Comparison of ENCODE assay signal across 8 cellular contexts in the genomic region with DNA sequence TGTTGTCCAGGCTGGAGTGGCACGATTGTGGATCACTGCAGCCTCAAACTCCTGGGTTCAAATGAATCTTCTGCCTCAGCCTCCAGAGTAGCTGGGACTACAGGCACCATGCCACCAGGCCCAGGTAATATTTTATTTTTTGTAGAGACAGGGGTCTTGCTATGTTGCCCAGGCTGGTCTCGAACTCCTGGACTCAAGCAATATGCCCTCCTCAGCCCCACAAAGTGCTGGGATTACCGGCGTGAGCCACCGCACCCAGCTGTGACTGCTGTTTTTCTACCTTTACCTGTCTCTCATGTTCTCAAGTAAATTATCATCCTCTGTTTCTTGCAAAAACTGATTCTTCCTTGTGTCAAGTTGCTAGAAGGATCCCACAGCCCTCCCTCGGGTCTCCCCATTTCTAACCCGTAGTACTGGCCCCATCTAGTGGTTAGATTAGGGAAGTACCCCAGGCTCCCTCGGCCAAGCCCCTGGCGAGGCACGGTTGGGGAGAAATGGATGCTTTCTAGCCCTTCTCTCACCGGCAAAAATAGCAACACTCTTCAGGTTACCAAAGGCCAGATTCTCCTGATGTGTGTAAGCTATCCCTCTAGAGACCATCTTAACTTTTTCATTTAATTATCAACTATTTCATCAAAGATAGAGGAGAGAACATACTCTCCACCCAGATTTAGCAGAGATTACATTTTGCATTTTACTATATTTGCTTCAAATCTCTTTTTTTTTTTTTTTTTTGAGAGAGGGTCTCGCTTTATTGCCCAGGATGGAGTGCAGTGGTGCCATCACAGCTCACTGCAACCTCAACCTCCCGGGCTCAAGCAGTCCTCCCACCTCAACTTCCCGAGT. TPM values are rescaled to one million over a fixed set of nuclear protein-coding genes. Genes with fewer than 3 reads are reported as not detected.
DNase-seq lines count a peak whose midpoint lies in the region; ATAC-seq and TF ChIP-seq lines count a peak whose summit lies in the region.

No MANE protein-coding gene starts in this region.

- no peaks in the 10 kb centered on the region for H3K27me3 Mint-ChIP-seq in activated CD4-positive, alpha-beta memory T cell treated with anti-CD3 and anti-CD28 coated beads for 36 hours
- H3K27me3 Mint-ChIP-seq in memory B cell = peaks cover 11% of the 10 kb centered on the region

- no peak overlapping the region for H3K4me3 Mint-ChIP-seq in activated CD4-positive, alpha-beta memory T cell treated with anti-CD3 and anti-CD28 coated beads for 36 hours
- no peak overlapping the region for H3K4me3 Mint-ChIP-seq in memory B cell

- POLR2A ChIA-PET in HEK293 (lab: Yijun Ruan, JAX) = interaction anchor here (0.6 kb wide), 2 partner anchors 10 to 159 kb away, joined by 3 to 4 read pairs; no protein-coding TSS in a partner anchor
- POLR2A ChIA-PET in activated CD4-positive, alpha-beta memory T cell treated with anti-CD3 and anti-CD28 coated beads for 36 hours (lab: Charles Lee) = no interaction called here

- no peak overlapping the region for H3K27ac Mint-ChIP-seq in activated CD4-positive, alpha-beta memory T cell treated with anti-CD3 and anti-CD28 coated beads for 36 hours
- no peak overlapping the region for H3K27ac Mint-ChIP-seq in memory B cell

- peak in 12 of 14 donors; percentile 3 to 48 (median 32) for DNase-seq in C1 segment of cervical spinal cord (lab: John Stamatoyannopoulos, UW)
- DNase-seq in NCI-H748 treated with DMSO at 0.1 percent for 48 hours (lab: John Stamatoyannopoulos, UW) = peak; percentile 50
- DNase-seq in activated CD4-positive, alpha-beta memory T cell treated with anti-CD3 and anti-CD28 coated beads for 36 hours = peak; percentile 80
- DNase-seq in effector CD8-positive, alpha-beta T cell (lab: John Stamatoyannopoulos, UW) = peak; percentile 58
- DNase-seq in memory B cell (ENCODE audit: low spot score in 2 of 2) = peak; percentile 77
- peak; percentile 16 to 48 for DNase-seq in stimulated activated CD8-positive, alpha-beta memory T cell treated with anti-CD3 and anti-CD28 coated beads, Interleukin-15, amount 100 ng/mL, for 4 hours (ENCODE audit: low read depth in 2 of 2)

- no peaks in the 10 kb centered on the region for H3K4me1 ChIP-seq in HEK293 (ENCODE audit: control insufficient read depth, insufficient read depth, low read length)

- H3K36me3 Mint-ChIP-seq in activated CD4-positive, alpha-beta memory T cell treated with anti-CD3 and anti-CD28 coated beads for 36 hours = no peaks in the 10 kb centered on the region
- no peaks in the 10 kb centered on the region for H3K36me3 Mint-ChIP-seq in memory B cell

- no peaks in the 10 kb centered on the region for H3K4me1 Mint-ChIP-seq in activated CD4-positive, alpha-beta memory T cell treated with anti-CD3 and anti-CD28 coated beads for 36 hours (ENCODE audit: low read depth)
- peaks cover 4% of the 10 kb centered on the region for H3K4me1 Mint-ChIP-seq in memory B cell

- H3K4me3 ChIP-seq in HEK293 (ENCODE audit: low read depth, low read length) = no peak overlapping the region

- no peaks in the 10 kb centered on the region for H3K36me3 ChIP-seq in HEK293 (ENCODE audit: control insufficient read depth in 2 of 2, insufficient read depth in 1 of 2, low read length in 2 of 2)

- H3K27ac ChIP-seq in HEK293 (ENCODE audit: extremely low read depth, low read depth, low read length) = no peak overlapping the region

- TF ChIP-seq CTCF in HEK293 (tag by site-specific recombination; IDR thresholded peaks at IDR 0.05) = peak; percentile 74

- no peaks in the 10 kb centered on the region for H3K9me3 ChIP-seq in HEK293 (ENCODE audit: control insufficient read depth, insufficient read depth, low read depth, low read length)

- CTCF ChIA-PET in HEK293 (lab: Yijun Ruan, JAX) = interaction anchor here (0.5 to 12.1 kb wide), 41 partner anchors 8 to 1047 kb away, joined by 3 to 253 read pairs (median 5); a partner anchor contains a TSS
- CTCF ChIA-PET in activated CD4-positive, alpha-beta memory T cell treated with anti-CD3 and anti-CD28 coated beads for 36 hours (lab: Charles Lee) = interaction anchor here (0.6 to 8.0 kb wide), 21 partner anchors 8 to 652 kb away, joined by 3 to 85 read pairs (median 4); a partner anchor contains a TSS

- ATAC-seq in memory B cell (ENCODE audit: low read depth) = peak; percentile 99
- ATAC-seq in HG03135 (IDR thresholded peaks at IDR 0.05; ENCODE audit: unreplicated experiment) = no peak

- no peaks in the 10 kb centered on the region for H3K9me3 Mint-ChIP-seq in activated CD4-positive, alpha-beta memory T cell treated with anti-CD3 and anti-CD28 coated beads for 36 hours
- no peaks in the 10 kb centered on the region for H3K9me3 Mint-ChIP-seq in memory B cell

- intact Hi-C loops in activated CD4-positive, alpha-beta memory T cell treated with anti-CD3 and anti-CD28 coated beads for 36 hours (cut with micrococcal nuclease) = loop anchor here (1.0 to 5.0 kb wide), 4 partner anchors 46 to 646 kb away; a partner anchor contains a TSS

TF ChIP-seq in HEK293, 187 proteins besides CTCF, POLR2A, EP300 and RAD21:
- TF ChIP-seq ZNF2 (tag by site-specific recombination; IDR thresholded peaks at IDR 0.05) (0 out of 2 replicates have a peak, but pooled peaks have one; percentile 27), ZNF654 (tag by site-specific recombination; IDR thresholded peaks at IDR 0.05; ENCODE audit: low read depth) (peak; percentile 97), ZNF121 (tag by site-specific recombination; IDR thresholded peaks at IDR 0.05) (peak; percentile 100), ZNF114 (tag by site-specific recombination; IDR thresholded peaks at IDR 0.05) (no peak), ZBTB17 (tag by site-specific recombination; IDR thresholded peaks at IDR 0.05) (peak; percentile 43; the same call in 1 of the 2 replicates), REPIN1 (tag by site-specific recombination; IDR thresholded peaks at IDR 0.05; ENCODE audit: low read depth) (no peak), SP7 (tag by site-specific recombination; IDR thresholded peaks at IDR 0.05) (no peak), ZNF660 (tag by site-specific recombination; IDR thresholded peaks at IDR 0.05) (peak; percentile 67; the same call in 1 of the 2 replicates), ZSCAN30 (tag by site-specific recombination; IDR thresholded peaks at IDR 0.05) (peak; percentile 33; the same call in 1 of the 2 replicates), GLIS1 (tag by site-specific recombination; IDR thresholded peaks at IDR 0.05) (0 out of 2 replicates have a peak, but pooled peaks have one; percentile 22), ZNF311 (tag by site-specific recombination; IDR thresholded peaks at IDR 0.05; ENCODE audit: borderline replicate concordance) (no peak)
- TF ChIP-seq, protein P1, sequence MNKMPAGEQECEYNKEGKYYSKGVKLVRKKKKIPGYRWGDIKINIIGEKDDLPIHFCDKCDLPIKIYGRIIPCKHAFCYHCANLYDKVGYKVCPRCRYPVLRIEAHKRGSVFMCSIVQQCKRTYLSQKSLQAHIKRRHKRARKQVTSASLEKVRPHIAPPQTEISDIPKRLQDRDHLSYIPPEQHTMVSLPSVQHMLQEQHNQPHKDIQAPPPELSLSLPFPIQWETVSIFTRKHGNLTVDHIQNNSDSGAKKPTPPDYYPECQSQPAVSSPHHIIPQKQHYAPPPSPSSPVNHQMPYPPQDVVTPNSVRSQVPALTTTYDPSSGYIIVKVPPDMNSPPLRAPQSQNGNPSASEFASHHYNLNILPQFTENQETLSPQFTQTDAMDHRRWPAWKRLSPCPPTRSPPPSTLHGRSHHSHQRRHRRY (tag by site-specific recombination; IDR thresholded peaks at IDR 0.05) = no peak
- TF ChIP-seq, protein P2, sequence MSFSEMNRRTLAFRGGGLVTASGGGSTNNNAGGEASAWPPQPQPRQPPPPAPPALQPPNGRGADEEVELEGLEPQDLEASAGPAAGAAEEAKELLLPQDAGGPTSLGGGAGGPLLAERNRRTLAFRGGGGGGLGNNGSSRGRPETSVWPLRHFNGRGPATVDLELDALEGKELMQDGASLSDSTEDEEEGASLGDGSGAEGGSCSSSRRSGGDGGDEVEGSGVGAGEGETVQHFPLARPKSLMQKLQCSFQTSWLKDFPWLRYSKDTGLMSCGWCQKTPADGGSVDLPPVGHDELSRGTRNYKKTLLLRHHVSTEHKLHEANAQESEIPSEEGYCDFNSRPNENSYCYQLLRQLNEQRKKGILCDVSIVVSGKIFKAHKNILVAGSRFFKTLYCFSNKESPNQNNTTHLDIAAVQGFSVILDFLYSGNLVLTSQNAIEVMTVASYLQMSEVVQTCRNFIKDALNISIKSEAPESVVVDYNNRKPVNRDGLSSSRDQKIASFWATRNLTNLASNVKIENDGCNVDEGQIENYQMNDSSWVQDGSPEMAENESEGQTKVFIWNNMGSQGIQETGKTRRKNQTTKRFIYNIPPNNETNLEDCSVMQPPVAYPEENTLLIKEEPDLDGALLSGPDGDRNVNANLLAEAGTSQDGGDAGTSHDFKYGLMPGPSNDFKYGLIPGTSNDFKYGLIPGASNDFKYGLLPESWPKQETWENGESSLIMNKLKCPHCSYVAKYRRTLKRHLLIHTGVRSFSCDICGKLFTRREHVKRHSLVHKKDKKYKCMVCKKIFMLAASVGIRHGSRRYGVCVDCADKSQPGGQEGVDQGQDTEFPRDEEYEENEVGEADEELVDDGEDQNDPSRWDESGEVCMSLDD (tag by site-specific recombination; IDR thresholded peaks at IDR 0.05) = 0 out of 2 replicates have a peak, but pooled peaks have one; percentile 45
- TF ChIP-seq, protein P3, sequence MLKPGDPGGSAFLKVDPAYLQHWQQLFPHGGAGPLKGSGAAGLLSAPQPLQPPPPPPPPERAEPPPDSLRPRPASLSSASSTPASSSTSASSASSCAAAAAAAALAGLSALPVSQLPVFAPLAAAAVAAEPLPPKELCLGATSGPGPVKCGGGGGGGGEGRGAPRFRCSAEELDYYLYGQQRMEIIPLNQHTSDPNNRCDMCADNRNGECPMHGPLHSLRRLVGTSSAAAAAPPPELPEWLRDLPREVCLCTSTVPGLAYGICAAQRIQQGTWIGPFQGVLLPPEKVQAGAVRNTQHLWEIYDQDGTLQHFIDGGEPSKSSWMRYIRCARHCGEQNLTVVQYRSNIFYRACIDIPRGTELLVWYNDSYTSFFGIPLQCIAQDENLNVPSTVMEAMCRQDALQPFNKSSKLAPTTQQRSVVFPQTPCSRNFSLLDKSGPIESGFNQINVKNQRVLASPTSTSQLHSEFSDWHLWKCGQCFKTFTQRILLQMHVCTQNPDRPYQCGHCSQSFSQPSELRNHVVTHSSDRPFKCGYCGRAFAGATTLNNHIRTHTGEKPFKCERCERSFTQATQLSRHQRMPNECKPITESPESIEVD (tag by site-specific recombination; IDR thresholded peaks at IDR 0.05) = no peak

RNA-seq across cellular contexts. Expression of a gene that starts 19.2 kb away (rescaled TPM):
- 10 to 100 TPM; 20.6 to 23.0 TPM for total RNA-seq in activated CD4-positive, alpha-beta memory T cell treated with anti-CD3 and anti-CD28 coated beads for 36 hours

RNA-seq across cellular contexts. Expression of a gene that starts 30.9 kb away (rescaled TPM):
- total RNA-seq in activated CD4-positive, alpha-beta memory T cell treated with anti-CD3 and anti-CD28 coated beads for 36 hours = not detected

RNA-seq across cellular contexts. Expression of a gene that starts 40.2 kb away (rescaled TPM):
- 10 to 100 TPM; 38.5 to 41.6 TPM for total RNA-seq in activated CD4-positive, alpha-beta memory T cell treated with anti-CD3 and anti-CD28 coated beads for 36 hours

RNA-seq across cellular contexts. Expression of a gene that starts 51.3 kb away (rescaled TPM):
- total RNA-seq in activated CD4-positive, alpha-beta memory T cell treated with anti-CD3 and anti-CD28 coated beads for 36 hours = 10 to 100 TPM; 43.6 to 47.0 TPM

RNA-seq across cellular contexts. Expression of a gene that starts 51.5 kb away (rescaled TPM):
- total RNA-seq in activated CD4-positive, alpha-beta memory T cell treated with anti-CD3 and anti-CD28 coated beads for 36 hours = 10 to 100 TPM; 51.6 to 55.3 TPM
